Comparison of ENCODE assay signal across 2 cellular contexts in the genomic region with DNA sequence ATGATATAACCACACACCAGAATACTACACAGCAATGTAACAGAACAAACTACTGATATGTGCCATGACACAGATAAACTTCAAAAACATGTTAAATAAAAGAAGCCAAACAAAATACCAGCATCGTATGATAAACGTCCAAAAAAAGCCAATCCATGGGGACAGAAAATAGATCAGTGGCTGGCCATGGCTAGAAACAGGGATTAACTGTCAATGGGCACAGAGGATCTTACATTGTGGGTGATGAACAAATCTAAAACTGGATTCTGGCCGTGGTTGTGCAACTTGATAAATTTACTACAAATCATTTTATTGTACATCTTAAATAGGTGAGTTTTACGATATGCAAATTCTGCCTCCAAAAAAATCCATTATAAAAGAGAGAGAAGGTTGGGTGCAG. TPM values are rescaled to one million over a fixed set of nuclear protein-coding genes. Genes with fewer than 3 reads are reported as not detected.
DNase-seq lines count a peak whose midpoint lies in the region; TF ChIP-seq lines count a peak whose summit lies in the region.
"Not testable (repeated sequence)": the region's sequence is repeated elsewhere in the genome, so short reads cannot be mapped to it uniquely, and the experiment has no call there.

No MANE protein-coding gene starts in this region.

- H3K9me3 ChIP-seq in OCI-LY7 (ENCODE audit: low read length); sigmoid colon: not testable (repeated sequence)

- TF ChIP-seq EP300 in sigmoid colon (IDR thresholded peaks at IDR 0.05): not testable (repeated sequence)

- not testable (repeated sequence) for H3K79me2 ChIP-seq in OCI-LY7 (ENCODE audit: insufficient read depth, low read depth, low read length)

- POLR2A ChIA-PET in OCI-LY7 (lab: Charles Lee): not testable (repeated sequence)

- not testable (repeated sequence) for H3K36me3 ChIP-seq in OCI-LY7 (ENCODE audit: insufficient read depth, low read length); sigmoid colon

- H3K4me1 ChIP-seq in OCI-LY7 (ENCODE audit: insufficient read depth, low read length, poor library complexity, severe bottlenecking); sigmoid colon: not testable (repeated sequence)

- 66 to 81% methylated on average over 4 of the region's 4 CpGs for WGBS in sigmoid colon, 2 donors

- H2AFZ ChIP-seq in OCI-LY7 (ENCODE audit: low read length): not testable (repeated sequence)

- not testable (repeated sequence) for TF ChIP-seq CTCF in OCI-LY7 (conservative IDR thresholded peaks at IDR 0.05; ENCODE audit: low read length); sigmoid colon (IDR thresholded peaks at IDR 0.05)

- DNase-seq in OCI-LY7 (ENCODE audit: low spot score): not testable (repeated sequence)
- peak; percentile 2 for DNase-seq in sigmoid colon

- intact Hi-C loops in OCI-LY7 (cut with micrococcal nuclease; ENCODE audit: unreplicated experiment); sigmoid colon (cut with DNase I): not testable (repeated sequence)

- H3K4me3 ChIP-seq in OCI-LY7 (ENCODE audit: low read depth, low read length, poor library complexity, severe bottlenecking); sigmoid colon: not testable (repeated sequence)

- not testable (repeated sequence) for H4K20me1 ChIP-seq in OCI-LY7 (ENCODE audit: insufficient read depth, low read length)

- CTCF ChIA-PET in OCI-LY7 (lab: Charles Lee; ENCODE audit: unreplicated experiment): not testable (repeated sequence)

- TSS peak; percentile 31 for BruUV-seq in OCI-LY7 (replicated peaks; lab: Mats Ljungman, UMichigan)

- not testable (repeated sequence) for H3K27ac ChIP-seq in OCI-LY7 (ENCODE audit: low read depth, low read length, poor library complexity, severe bottlenecking); sigmoid colon

- not testable (repeated sequence) for H3K9me2 ChIP-seq in OCI-LY7 (ENCODE audit: insufficient read depth, low read length)

- TF ChIP-seq POLR2A in sigmoid colon (IDR thresholded peaks at IDR 0.05): not testable (repeated sequence)

- H3K27me3 ChIP-seq in sigmoid colon: not testable (repeated sequence)

- not testable (repeated sequence) for H3K4me2 ChIP-seq in OCI-LY7 (ENCODE audit: low read length)

RNA-seq across cellular contexts. Expression of a gene that starts 35.4 kb away (rescaled TPM):
- total RNA-seq in OCI-LY7 (2014; rRNA removed; shearing (Covaris generic)): 60.8 and 65.0 TPM in 2 replicates
- total RNA-seq in OCI-LY7 (2022) (74.0 and 80.2 TPM in 2 replicates), sigmoid colon (10 to 100 TPM; 44.9 to 56.8 (median 51.8) TPM)
- 10 to 100 TPM; 12.0 to 76.3 (median 24.7) TPM for polyA plus RNA-seq in sigmoid colon
